ENCODE assay signal across 8 cellular contexts in genomic region chr3:146160964-146161724, GRCh38. TPM values are rescaled to one million over a fixed set of nuclear protein-coding genes. Genes with fewer than 3 reads are reported as not detected.
DNase-seq lines count a peak whose midpoint lies in the region; ATAC-seq, FAIRE-seq and TF ChIP-seq lines count a peak whose summit lies in the region.

Gene PLOD2 (minus strand): TSS chr3:146161184. CDS start chr3:146160989, 195 bp downstream.

- peak; percentile 40 for ATAC-seq in GM19468 (IDR thresholded peaks at IDR 0.05; ENCODE audit: extremely low read depth, unreplicated experiment)

- TF ChIP-seq CTCF in coronary artery (IDR thresholded peaks at IDR 0.05): no peak
- TF ChIP-seq CTCF in kidney epithelial cell (IDR thresholded peaks at IDR 0.05; ENCODE audit: insufficient read depth, low read length, poor library complexity, severe bottlenecking): no peak

- H3K27me3 ChIP-seq in HUES48 (ENCODE audit: control insufficient read depth, insufficient read depth, low read length): peaks cover 12% of the 10 kb centered on the region
- H3K27me3 ChIP-seq in kidney epithelial cell (ENCODE audit: control insufficient read depth, insufficient read depth, low read length): no peaks in the 10 kb centered on the region
- no peaks in the 10 kb centered on the region for H3K27me3 ChIP-seq in small intestine (ENCODE audit: control insufficient read depth in 2 of 2, insufficient read depth in 2 of 2, low read length in 2 of 2)

- peak within 1 kb of the TSS; percentile 85 for H3K9ac ChIP-seq in HUES48 (ENCODE audit: low read depth, low read length)

- H3K27ac ChIP-seq in HUES48 (ENCODE audit: low read depth, low read length) (peak within 1 kb of the TSS; percentile 74), coronary artery (peak within 1 kb of the TSS; percentile 96), small intestine (ENCODE audit: low read depth in 1 of 2, low read length in 1 of 2) (peak within 1 kb of the TSS; percentile 96 to 97)

- 1 to 2% (median 1%) methylated on average over 54 to 76 of the region's 76 CpGs for WGBS in small intestine, 3 donors

- no peaks in the 10 kb centered on the region for H3K9me3 ChIP-seq in HUES48 (ENCODE audit: control insufficient read depth, insufficient read depth, low read length)
- H3K9me3 ChIP-seq in small intestine (ENCODE audit: control insufficient read depth, low read depth): no peaks in the 10 kb centered on the region

- H3K4me3 ChIP-seq in HUES48 (ENCODE audit: low read depth, low read length) (peak within 1 kb of the TSS; percentile 72), coronary artery (peak within 1 kb of the TSS; percentile 85), kidney epithelial cell (ENCODE audit: low read depth, low read length) (peak within 1 kb of the TSS; percentile 61), small intestine (ENCODE audit: low read depth in 1 of 2, low read length in 2 of 2) (peak within 1 kb of the TSS; percentile 76 to 86)

- peak; percentile 87 for DNase-seq in DMS53 (lab: John Stamatoyannopoulos, UW)
- DNase-seq in SKM-1 (lab: John Stamatoyannopoulos, UW; ENCODE audit: unreplicated experiment): peak; percentile 59
- peak; percentile 91 for DNase-seq in coronary artery (ENCODE audit: low spot score)
- no peak for DNase-seq in kidney epithelial cell (ENCODE audit: low read depth)
- DNase-seq in small intestine: peak; percentile 81
- DNase-seq in AML-193 (lab: John Stamatoyannopoulos, UW): no peak

- H3K4me1 ChIP-seq in HUES48 (ENCODE audit: control insufficient read depth, insufficient read depth, low read length) (peaks cover 24% of the 10 kb centered on the region), small intestine (ENCODE audit: control insufficient read depth in 2 of 2, insufficient read depth in 1 of 2, low read depth in 1 of 2, low read length in 1 of 2) (peaks cover 0 to under 1% of the 10 kb centered on the region in 2 donors)

- no peak for FAIRE-seq in small intestine (lab: Jason Lieb, UNC)

- H3K36me3 ChIP-seq in HUES48 (ENCODE audit: control insufficient read depth, insufficient read depth, low read length) (no peaks in the 10 kb centered on the region), kidney epithelial cell (ENCODE audit: control insufficient read depth, insufficient read depth, low read length) (no peaks in the 10 kb centered on the region), small intestine (ENCODE audit: control insufficient read depth in 2 of 2, insufficient read depth in 2 of 2, low read length in 2 of 2) (no peaks in the 10 kb centered on the region)

RNA-seq across cellular contexts. Expression of gene PLOD2, which starts in this region (rescaled TPM):
- total RNA-seq in kidney epithelial cell: 32.5 and 38.5 TPM in 2 replicates
- 10 to 100 TPM; 17.8 to 23.5 (median 19.5) TPM for polyA plus RNA-seq in small intestine

Comparison
In these comparisons a context has a peak if more than half of its experiments do, and no peak if none do; other contexts are left out.
1. DNase-seq: peak in DMS53 (single experiment), SKM-1 (single experiment), coronary artery (single experiment) and small intestine (single experiment); none in kidney epithelial cell (single experiment) and AML-193 (0 of 2).
2. Peak in every context shown above with its lines, with median percentiles within 50 percentile points of each other: H3K27ac ChIP-seq and H3K4me3 ChIP-seq.